ENCODE assay signal across 1 cellular context in the genomic region with DNA sequence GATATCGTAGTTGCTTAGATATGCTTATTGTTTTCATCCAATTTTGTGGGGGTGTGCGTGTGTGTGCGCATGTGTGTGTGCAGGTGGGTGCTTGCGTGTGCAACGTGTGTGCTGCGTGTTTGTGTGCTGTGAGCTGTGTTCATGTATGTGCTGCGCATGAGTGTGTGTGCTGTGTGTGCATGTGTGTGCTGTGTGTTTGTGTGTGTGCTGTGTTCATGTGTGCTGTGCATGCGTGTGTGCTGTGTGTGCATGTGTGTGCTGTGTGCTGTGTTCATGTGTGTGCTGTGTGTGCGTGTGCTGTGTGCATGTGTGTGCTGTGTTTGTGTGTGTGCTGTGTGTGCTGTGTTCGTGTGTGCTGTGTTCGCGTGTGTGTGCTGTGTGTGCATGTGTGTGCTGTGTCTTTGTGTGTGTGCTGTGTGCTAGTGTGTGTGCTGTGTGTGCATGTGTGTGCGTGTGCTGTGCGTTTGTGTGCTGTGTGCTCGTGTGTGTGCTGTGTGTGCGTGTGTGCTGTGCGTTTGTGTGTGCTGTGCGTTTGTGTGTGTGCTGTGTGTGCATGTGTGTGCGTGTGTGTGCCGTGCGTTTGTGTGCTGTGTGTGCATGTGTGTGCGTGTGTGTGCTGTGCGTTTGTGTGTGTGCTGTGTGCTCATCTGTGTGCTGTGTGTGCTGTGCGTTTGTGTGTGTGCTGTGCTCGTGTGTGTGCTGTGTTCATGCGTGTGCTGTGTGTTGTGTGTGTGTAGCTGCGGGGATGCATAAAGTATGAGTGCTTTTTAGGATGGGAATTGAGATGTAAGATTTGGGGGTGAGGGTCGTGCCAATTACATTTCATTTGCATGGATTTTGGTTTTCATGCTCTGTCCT.
TF ChIP-seq lines count a peak whose summit lies in the region.

No MANE protein-coding gene starts in this region.

TF ChIP-seq in HepG2, 621 proteins besides CTCF, POLR2A, EP300 and RAD21 (continued from another document and continues in another):
- TF ChIP-seq, protein P1, sequence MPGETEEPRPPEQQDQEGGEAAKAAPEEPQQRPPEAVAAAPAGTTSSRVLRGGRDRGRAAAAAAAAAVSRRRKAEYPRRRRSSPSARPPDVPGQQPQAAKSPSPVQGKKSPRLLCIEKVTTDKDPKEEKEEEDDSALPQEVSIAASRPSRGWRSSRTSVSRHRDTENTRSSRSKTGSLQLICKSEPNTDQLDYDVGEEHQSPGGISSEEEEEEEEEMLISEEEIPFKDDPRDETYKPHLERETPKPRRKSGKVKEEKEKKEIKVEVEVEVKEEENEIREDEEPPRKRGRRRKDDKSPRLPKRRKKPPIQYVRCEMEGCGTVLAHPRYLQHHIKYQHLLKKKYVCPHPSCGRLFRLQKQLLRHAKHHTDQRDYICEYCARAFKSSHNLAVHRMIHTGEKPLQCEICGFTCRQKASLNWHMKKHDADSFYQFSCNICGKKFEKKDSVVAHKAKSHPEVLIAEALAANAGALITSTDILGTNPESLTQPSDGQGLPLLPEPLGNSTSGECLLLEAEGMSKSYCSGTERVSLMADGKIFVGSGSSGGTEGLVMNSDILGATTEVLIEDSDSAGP (CRISPR knock-in tag; IDR thresholded peaks at IDR 0.05; ENCODE audit: borderline replicate concordance), result no peak; the same call in 1 of the 2 replicates
- TF ChIP-seq ZNF672 (CRISPR knock-in tag; IDR thresholded peaks at IDR 0.05) (peak; percentile 93; the same call in 1 of the 2 replicates), TERF1 (CRISPR knock-in tag; IDR thresholded peaks at IDR 0.05) (peak; percentile 7; the same call in 1 of the 2 replicates), ZNF431 (CRISPR knock-in tag; IDR thresholded peaks at IDR 0.05; ENCODE audit: borderline replicate concordance, low read depth) (peak; percentile 86; the same call in 1 of the 2 replicates), ZNF562 (CRISPR knock-in tag; IDR thresholded peaks at IDR 0.05; ENCODE audit: borderline replicate concordance) (no peak), ZBTB7A (CRISPR knock-in tag; IDR thresholded peaks at IDR 0.05) (peak; percentile 55; the same call in 1 of the 2 replicates), POLR2AphosphoS2 (IDR thresholded peaks at IDR 0.05; ENCODE audit: low read depth, low read length) (no peak), ZFP62 (CRISPR knock-in tag; IDR thresholded peaks at IDR 0.05) (no peak), ZFP41 (CRISPR knock-in tag; IDR thresholded peaks at IDR 0.05; ENCODE audit: borderline replicate concordance) (peak; percentile 27; the same call in 1 of the 2 replicates), REST (IDR thresholded peaks at IDR 0.05; ENCODE audit: borderline replicate concordance in 1 of 2, low read depth in 1 of 2, low read length in 2 of 2) (no peak), XRCC5 (optimal IDR thresholded peaks at IDR 0.05; ENCODE audit: low read length) (no peak), PAF1 (CRISPR knock-in tag; IDR thresholded peaks at IDR 0.05) (peak; percentile 93), ATAD3A (CRISPR knock-in tag; IDR thresholded peaks at IDR 0.05) (no peak), BRF2 (CRISPR knock-in tag; IDR thresholded peaks at IDR 0.05) (peak; percentile 64; the same call in 1 of the 2 replicates), ZBTB7B (CRISPR knock-in tag; IDR thresholded peaks at IDR 0.05) (no peak), ZNF512B (CRISPR knock-in tag; IDR thresholded peaks at IDR 0.05; ENCODE audit: borderline replicate concordance) (peak; percentile 81), SMYD3 (CRISPR knock-in tag; IDR thresholded peaks at IDR 0.05) (no peak), ELF4 (CRISPR knock-in tag; IDR thresholded peaks at IDR 0.05; ENCODE audit: borderline replicate concordance) (no peak), AKAP8 (CRISPR knock-in tag; IDR thresholded peaks at IDR 0.05) (peak; percentile 94), ZNF180 (CRISPR knock-in tag; IDR thresholded peaks at IDR 0.05; ENCODE audit: borderline replicate concordance, low read depth) (no peak), ZFAT (CRISPR knock-in tag; conservative IDR thresholded peaks at IDR 0.05) (no peak), ZNF496 (CRISPR knock-in tag; IDR thresholded peaks at IDR 0.05; ENCODE audit: insufficient replicate concordance) (no peak), PRMT3 (CRISPR knock-in tag; IDR thresholded peaks at IDR 0.05; ENCODE audit: borderline replicate concordance, low read depth) (peak; percentile 90), ZBTB46 (CRISPR knock-in tag; IDR thresholded peaks at IDR 0.05; ENCODE audit: borderline replicate concordance) (no peak)
- TF ChIP-seq, protein P2, sequence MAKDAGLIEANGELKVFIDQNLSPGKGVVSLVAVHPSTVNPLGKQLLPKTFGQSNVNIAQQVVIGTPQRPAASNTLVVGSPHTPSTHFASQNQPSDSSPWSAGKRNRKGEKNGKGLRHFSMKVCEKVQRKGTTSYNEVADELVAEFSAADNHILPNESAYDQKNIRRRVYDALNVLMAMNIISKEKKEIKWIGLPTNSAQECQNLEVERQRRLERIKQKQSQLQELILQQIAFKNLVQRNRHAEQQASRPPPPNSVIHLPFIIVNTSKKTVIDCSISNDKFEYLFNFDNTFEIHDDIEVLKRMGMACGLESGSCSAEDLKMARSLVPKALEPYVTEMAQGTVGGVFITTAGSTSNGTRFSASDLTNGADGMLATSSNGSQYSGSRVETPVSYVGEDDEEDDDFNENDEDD (CRISPR knock-in tag; IDR thresholded peaks at IDR 0.05; ENCODE audit: borderline replicate concordance), result no peak
- TF ChIP-seq, protein P3, sequence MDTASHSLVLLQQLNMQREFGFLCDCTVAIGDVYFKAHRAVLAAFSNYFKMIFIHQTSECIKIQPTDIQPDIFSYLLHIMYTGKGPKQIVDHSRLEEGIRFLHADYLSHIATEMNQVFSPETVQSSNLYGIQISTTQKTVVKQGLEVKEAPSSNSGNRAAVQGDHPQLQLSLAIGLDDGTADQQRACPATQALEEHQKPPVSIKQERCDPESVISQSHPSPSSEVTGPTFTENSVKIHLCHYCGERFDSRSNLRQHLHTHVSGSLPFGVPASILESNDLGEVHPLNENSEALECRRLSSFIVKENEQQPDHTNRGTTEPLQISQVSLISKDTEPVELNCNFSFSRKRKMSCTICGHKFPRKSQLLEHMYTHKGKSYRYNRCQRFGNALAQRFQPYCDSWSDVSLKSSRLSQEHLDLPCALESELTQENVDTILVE (CRISPR knock-in tag; IDR thresholded peaks at IDR 0.05), result no peak
- TF ChIP-seq, protein P4, sequence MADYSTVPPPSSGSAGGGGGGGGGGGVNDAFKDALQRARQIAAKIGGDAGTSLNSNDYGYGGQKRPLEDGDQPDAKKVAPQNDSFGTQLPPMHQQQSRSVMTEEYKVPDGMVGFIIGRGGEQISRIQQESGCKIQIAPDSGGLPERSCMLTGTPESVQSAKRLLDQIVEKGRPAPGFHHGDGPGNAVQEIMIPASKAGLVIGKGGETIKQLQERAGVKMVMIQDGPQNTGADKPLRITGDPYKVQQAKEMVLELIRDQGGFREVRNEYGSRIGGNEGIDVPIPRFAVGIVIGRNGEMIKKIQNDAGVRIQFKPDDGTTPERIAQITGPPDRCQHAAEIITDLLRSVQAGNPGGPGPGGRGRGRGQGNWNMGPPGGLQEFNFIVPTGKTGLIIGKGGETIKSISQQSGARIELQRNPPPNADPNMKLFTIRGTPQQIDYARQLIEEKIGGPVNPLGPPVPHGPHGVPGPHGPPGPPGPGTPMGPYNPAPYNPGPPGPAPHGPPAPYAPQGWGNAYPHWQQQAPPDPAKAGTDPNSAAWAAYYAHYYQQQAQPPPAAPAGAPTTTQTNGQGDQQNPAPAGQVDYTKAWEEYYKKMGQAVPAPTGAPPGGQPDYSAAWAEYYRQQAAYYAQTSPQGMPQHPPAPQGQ (CRISPR knock-in tag; IDR thresholded peaks at IDR 0.05; ENCODE audit: borderline replicate concordance), result no peak; the same call in 1 of the 2 replicates
- TF ChIP-seq, protein P5, sequence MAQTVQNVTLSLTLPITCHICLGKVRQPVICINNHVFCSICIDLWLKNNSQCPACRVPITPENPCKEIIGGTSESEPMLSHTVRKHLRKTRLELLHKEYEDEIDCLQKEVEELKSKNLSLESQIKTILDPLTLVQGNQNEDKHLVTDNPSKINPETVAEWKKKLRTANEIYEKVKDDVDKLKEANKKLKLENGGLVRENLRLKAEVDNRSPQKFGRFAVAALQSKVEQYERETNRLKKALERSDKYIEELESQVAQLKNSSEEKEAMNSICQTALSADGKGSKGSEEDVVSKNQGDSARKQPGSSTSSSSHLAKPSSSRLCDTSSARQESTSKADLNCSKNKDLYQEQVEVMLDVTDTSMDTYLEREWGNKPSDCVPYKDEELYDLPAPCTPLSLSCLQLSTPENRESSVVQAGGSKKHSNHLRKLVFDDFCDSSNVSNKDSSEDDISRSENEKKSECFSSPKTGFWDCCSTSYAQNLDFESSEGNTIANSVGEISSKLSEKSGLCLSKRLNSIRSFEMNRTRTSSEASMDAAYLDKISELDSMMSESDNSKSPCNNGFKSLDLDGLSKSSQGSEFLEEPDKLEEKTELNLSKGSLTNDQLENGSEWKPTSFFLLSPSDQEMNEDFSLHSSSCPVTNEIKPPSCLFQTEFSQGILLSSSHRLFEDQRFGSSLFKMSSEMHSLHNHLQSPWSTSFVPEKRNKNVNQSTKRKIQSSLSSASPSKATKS (CRISPR knock-in tag; IDR thresholded peaks at IDR 0.05), result no peak
